9 cellular contexts compared by ENCODE assay signal in genomic region chr2:175251425-175252041, GRCh38.
A peak's percentile ranks its signal among the peaks of the same experiment; 100 is the strongest.
DNase-seq lines count a peak whose midpoint lies in the region; TF ChIP-seq lines count a peak whose summit lies in the region.
"Had no signal": no experiment of that assay in that cellular context is flagged by ENCODE, and none has a peak within 500 bp of the region (broad histone marks: within the 10 kb centered on the region; RNA-seq: fewer than 3 reads in every experiment).

No MANE protein-coding gene starts in this region.

- H3K36me3 ChIP-seq in SK-N-SH (replicated peaks in 1 of 2; ENCODE audit: control insufficient read depth in 1 of 2, insufficient read depth in 2 of 2, low read length in 1 of 2) (no peaks in the 10 kb centered on the region), smooth muscle cell (ENCODE audit: low read depth) (no peaks in the 10 kb centered on the region)
- H3K36me3 ChIP-seq: BLaER1 treated with 17β-estradiol and CSF1 and Interleukin-3, amounts not matched to agents 10 nM and 100 nM had no signal

- peaks cover 13% of the 10 kb centered on the region for H3K27me3 Mint-ChIP-seq in T-helper 2 cell treated with Interferon-gamma antibody and Interleukin-4, amounts not matched to agents 5 μg/mL and 100 μg/mL, for 36 hours (ENCODE audit: low read depth)

- H3K27ac Mint-ChIP-seq in T-helper 2 cell treated with Interferon-gamma antibody and Interleukin-4, amounts not matched to agents 5 μg/mL and 100 μg/mL, for 36 hours: no peak overlapping the region

- TF ChIP-seq EP300 in Ishikawa (IDR thresholded peaks at IDR 0.05; ENCODE audit: borderline replicate concordance) (no peak), SK-N-SH (IDR thresholded peaks at IDR 0.05; ENCODE audit: borderline replicate concordance in 1 of 2, low read depth in 1 of 2, low read length in 1 of 2) (no peak)

- H3K4me3 Mint-ChIP-seq in T-helper 2 cell treated with Interferon-gamma antibody and Interleukin-4, amounts not matched to agents 5 μg/mL and 100 μg/mL, for 36 hours: no peak overlapping the region

- H3K36me3 Mint-ChIP-seq in T-helper 2 cell treated with Interferon-gamma antibody and Interleukin-4, amounts not matched to agents 5 μg/mL and 100 μg/mL, for 36 hours (ENCODE audit: low read depth): no peaks in the 10 kb centered on the region

- H3K4me1 ChIP-seq in SK-N-SH (ENCODE audit: control insufficient read depth in 1 of 2, insufficient read depth in 2 of 2, low read depth in 1 of 2, low read length in 1 of 2) (no peaks in the 10 kb centered on the region), smooth muscle cell (ENCODE audit: low read depth) (no peaks in the 10 kb centered on the region)

- H3K9ac ChIP-seq in SK-N-SH: no peak overlapping the region
- no peak overlapping the region for H3K9ac ChIP-seq in smooth muscle cell (ENCODE audit: low read depth)
- H3K9ac ChIP-seq: BLaER1 treated with 17β-estradiol and CSF1 and Interleukin-3, amounts not matched to agents 10 nM and 100 nM had no signal

- H3K4me3 ChIP-seq in SK-N-SH (ENCODE audit: low read depth in 2 of 2, low read length in 1 of 2): no peak overlapping the region; a peak in 1 of 4 replicates
- no peak overlapping the region for H3K4me3 ChIP-seq in fibroblast of villous mesenchyme (ENCODE audit: low read depth, low read length)
- no peak overlapping the region for H3K4me3 ChIP-seq in smooth muscle cell
- H3K4me3 ChIP-seq: BLaER1 treated with 17β-estradiol and CSF1 and Interleukin-3, amounts not matched to agents 10 nM and 100 nM had no signal

- CTCF ChIA-PET in SK-N-SH (lab: Yijun Ruan, JAX): interaction anchor here (0.6 to 7.4 kb wide), 72 partner anchors 10 to 888 kb away, joined by 3 to 168 read pairs (median 4); partner anchors contain the start of genes EVX2, HOXD11 and HOXD12

- TF ChIP-seq CTCF in SK-N-SH (IDR thresholded peaks at IDR 0.05) (peak; percentile 86), fibroblast of villous mesenchyme (IDR thresholded peaks at IDR 0.05; ENCODE audit: insufficient read depth, low read depth, low read length) (peak; percentile 68), smooth muscle cell (IDR thresholded peaks at IDR 0.05; ENCODE audit: borderline replicate concordance, insufficient read depth, poor library complexity, severe bottlenecking) (peak; percentile 78)

- H3F3A ChIP-seq in SK-N-SH (replicated peaks; ENCODE audit: insufficient read depth) (no peaks in the 10 kb centered on the region), smooth muscle cell (ENCODE audit: low read depth) (no peaks in the 10 kb centered on the region)

- H3K9me3 ChIP-seq in SK-N-SH: no peaks in the 10 kb centered on the region
- H3K9me3 ChIP-seq in smooth muscle cell (replicated peaks; ENCODE audit: low read depth): no peaks in the 10 kb centered on the region

- H3K27me3 ChIP-seq in SK-N-SH (ENCODE audit: insufficient read depth): no peaks in the 10 kb centered on the region
- H3K27me3 ChIP-seq in smooth muscle cell (ENCODE audit: low read depth): peaks cover 59% of the 10 kb centered on the region
- H3K27me3 ChIP-seq: BLaER1 treated with 17β-estradiol and CSF1 and Interleukin-3, amounts not matched to agents 10 nM and 100 nM had no signal

- POLR2A ChIA-PET in SK-N-SH (lab: Yijun Ruan, JAX): no interaction called here

- H3K9me3 Mint-ChIP-seq in T-helper 2 cell treated with Interferon-gamma antibody and Interleukin-4, amounts not matched to agents 5 μg/mL and 100 μg/mL, for 36 hours: no peaks in the 10 kb centered on the region

- H3K79me2 ChIP-seq in SK-N-SH (ENCODE audit: insufficient read depth) (no peaks in the 10 kb centered on the region), smooth muscle cell (ENCODE audit: low read depth) (no peaks in the 10 kb centered on the region)

- peak; percentile 56 for TF ChIP-seq RAD21 in Ishikawa (IDR thresholded peaks at IDR 0.05; ENCODE audit: low read depth)
- peak; percentile 69 for TF ChIP-seq RAD21 in SK-N-SH (IDR thresholded peaks at IDR 0.05; ENCODE audit: low read length)

- no peak overlapping the region for H3K4me2 ChIP-seq in SK-N-SH
- no peak overlapping the region for H3K4me2 ChIP-seq in smooth muscle cell
- H3K4me2 ChIP-seq: BLaER1 treated with 17β-estradiol and CSF1 and Interleukin-3, amounts not matched to agents 10 nM and 100 nM had no signal

- H3K4me1 Mint-ChIP-seq in T-helper 2 cell treated with Interferon-gamma antibody and Interleukin-4, amounts not matched to agents 5 μg/mL and 100 μg/mL, for 36 hours (ENCODE audit: low read depth): no peaks in the 10 kb centered on the region

- H2AFZ ChIP-seq in SK-N-SH (ENCODE audit: low read depth) (no peak overlapping the region), smooth muscle cell (ENCODE audit: low read depth) (no peak overlapping the region)

- WGBS in SK-N-SH (ENCODE audit: low lambda C conversion rate): 12% methylated on average over 5 of the region's 5 CpGs
- WGBS in smooth muscle cell (ENCODE audit: low lambda C conversion rate): 21% methylated on average over 5 of the region's 5 CpGs

- no peak overlapping the region for H3K27ac ChIP-seq in SK-N-SH (ENCODE audit: low read depth in 2 of 2, low read length in 1 of 2)
- no peak overlapping the region for H3K27ac ChIP-seq in smooth muscle cell (ENCODE audit: low read depth)
- H3K27ac ChIP-seq: BLaER1 treated with 17β-estradiol and CSF1 and Interleukin-3, amounts not matched to agents 10 nM and 100 nM had no signal

- no peaks in the 10 kb centered on the region for H3K9me2 ChIP-seq in SK-N-SH

- DNase-seq in NCI-H1436 (lab: John Stamatoyannopoulos, UW): peak; percentile 44
- DNase-seq in NCI-H1436 treated with DMSO at 0.1 percent for 48 hours (lab: John Stamatoyannopoulos, UW): no peak
- peak; percentile 40 for DNase-seq in SK-N-SH
- peak; percentile 51 for DNase-seq in fibroblast of villous mesenchyme (ENCODE audit: low read depth)
- no peak for DNase-seq in smooth muscle cell (lab: John Stamatoyannopoulos, UW; ENCODE audit: unreplicated experiment)
- no peak for DNase-seq in T-helper 2 cell treated with Interferon-gamma antibody and Interleukin-4, amounts not matched to agents 5 μg/mL and 100 μg/mL, for 36 hours (ENCODE audit: low spot score)
- no peak for DNase-seq in ureter (ENCODE audit: low spot score)

- H4K20me1 ChIP-seq in SK-N-SH (ENCODE audit: insufficient read depth) (no peaks in the 10 kb centered on the region), smooth muscle cell (ENCODE audit: low read depth) (no peaks in the 10 kb centered on the region)
- H4K20me1 ChIP-seq: BLaER1 treated with 17β-estradiol and CSF1 and Interleukin-3, amounts not matched to agents 10 nM and 100 nM had no signal

TF ChIP-seq in Ishikawa, 13 proteins besides CTCF, POLR2A, EP300 and RAD21 (continues in another document):
- no peak for TF ChIP-seq CEBPB (IDR thresholded peaks at IDR 0.05)
- no peak for TF ChIP-seq TCF12 (IDR thresholded peaks at IDR 0.05; ENCODE audit: low read depth)
- no peak for TF ChIP-seq TEAD4 (IDR thresholded peaks at IDR 0.05)
- no peak; the same call in 1 of the 2 replicates for TF ChIP-seq NFIC (IDR thresholded peaks at IDR 0.05)
- TF ChIP-seq, protein P1, sequence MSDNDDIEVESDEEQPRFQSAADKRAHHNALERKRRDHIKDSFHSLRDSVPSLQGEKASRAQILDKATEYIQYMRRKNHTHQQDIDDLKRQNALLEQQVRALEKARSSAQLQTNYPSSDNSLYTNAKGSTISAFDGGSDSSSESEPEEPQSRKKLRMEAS (IDR thresholded peaks at IDR 0.05): no peak

TF ChIP-seq in SK-N-SH, 30 proteins besides CTCF, POLR2A, EP300 and RAD21:
- no peak for TF ChIP-seq MXI1 (IDR thresholded peaks at IDR 0.05; ENCODE audit: low read depth, low read length)
- no peak for TF ChIP-seq GATA2 (CRISPR knock-in tag; IDR thresholded peaks at IDR 0.05)
- peak; percentile 64 for TF ChIP-seq SMC3 (IDR thresholded peaks at IDR 0.05; ENCODE audit: low read depth, low read length)
- no peak for TF ChIP-seq GABPA (IDR thresholded peaks at IDR 0.05; ENCODE audit: low read depth)
- TF ChIP-seq SIN3A (IDR thresholded peaks at IDR 0.05; ENCODE audit: borderline replicate concordance, low read depth, low read length): no peak
- no peak for TF ChIP-seq NRF1 (IDR thresholded peaks at IDR 0.05; ENCODE audit: low read depth, low read length)
- TF ChIP-seq, protein P2, sequence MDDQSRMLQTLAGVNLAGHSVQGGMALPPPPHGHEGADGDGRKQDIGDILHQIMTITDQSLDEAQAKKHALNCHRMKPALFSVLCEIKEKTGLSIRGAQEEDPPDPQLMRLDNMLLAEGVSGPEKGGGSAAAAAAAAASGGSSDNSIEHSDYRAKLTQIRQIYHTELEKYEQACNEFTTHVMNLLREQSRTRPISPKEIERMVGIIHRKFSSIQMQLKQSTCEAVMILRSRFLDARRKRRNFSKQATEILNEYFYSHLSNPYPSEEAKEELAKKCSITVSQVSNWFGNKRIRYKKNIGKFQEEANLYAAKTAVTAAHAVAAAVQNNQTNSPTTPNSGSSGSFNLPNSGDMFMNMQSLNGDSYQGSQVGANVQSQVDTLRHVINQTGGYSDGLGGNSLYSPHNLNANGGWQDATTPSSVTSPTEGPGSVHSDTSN (IDR thresholded peaks at IDR 0.05): no peak
- TF ChIP-seq TCF12 (IDR thresholded peaks at IDR 0.05): no peak
- TF ChIP-seq IRF3 (IDR thresholded peaks at IDR 0.05; ENCODE audit: low read depth, low read length): no peak

Comparison
In these comparisons a context has a peak if more than half of its experiments do, and no peak if none do; other contexts are left out.
1. DNase-seq: peak in NCI-H1436 (single experiment), SK-N-SH (single experiment) and fibroblast of villous mesenchyme (single experiment); none in NCI-H1436 treated with DMSO at 0.1 percent for 48 hours (single experiment), smooth muscle cell (single experiment), T-helper 2 cell treated with Interferon-gamma antibody and Interleukin-4, amounts not matched to agents 5 μg/mL and 100 μg/mL, for 36 hours (single experiment) and ureter (single experiment).
2. Peak in every context shown above with its lines, with median percentiles within 50 percentile points of each other: CTCF ChIP-seq.